Comparison of ENCODE assay signal across 11 cellular contexts in the genomic region with DNA sequence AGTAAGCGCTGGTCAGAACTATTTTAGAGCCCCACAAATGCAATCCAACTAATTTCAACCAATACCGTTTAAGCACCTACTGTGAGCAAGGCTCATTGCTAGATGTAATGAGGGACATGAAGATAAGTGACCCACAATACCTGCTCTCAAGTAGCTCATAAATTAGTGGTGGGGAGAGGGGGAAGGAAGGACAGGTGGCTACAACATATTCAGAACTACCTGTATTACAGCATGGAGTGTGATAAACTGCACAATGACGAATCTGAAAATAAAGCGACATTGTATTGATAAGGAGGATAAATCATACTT.
"Had no signal": no experiment of that assay in that cellular context is flagged by ENCODE, and none has a peak within 500 bp of the region (broad histone marks: within the 10 kb centered on the region; RNA-seq: fewer than 3 reads in every experiment).

No MANE protein-coding gene starts in this region.

- H3K4me3 ChIP-seq: colonic mucosa had no signal

- ATAC-seq: stimulated activated naive B cell treated with anti-CD40 and anti-IgM and Interleukin-4, amounts not matched to agents 10 μg/mL and 1 μg/mL and 100 μg/mL, for 72 hours had no signal

- H3K4me3 Mint-ChIP-seq: activated naive CD4-positive, alpha-beta T cell treated with anti-CD3 and anti-CD28 coated beads for 36 hours; activated T-helper 1 cell treated with anti-CD3 and anti-CD28 coated beads, Interleukin-12 subunit alpha, Interleukin-12 subunit beta, Interleukin-2, Interleukin-4 antibody, amounts not matched to agents 30 ng/mL and 10 ng/mL and 1 ng/mL, durations not matched to agents 14 hours and 24 hours and 36 hours; neural crest cell; stimulated activated naive B cell treated with anti-CD40 and anti-IgM and Interleukin-4, amounts not matched to agents 10 μg/mL and 1 μg/mL and 100 μg/mL, for 72 hours; WTC11 had no signal

- H3K27me3 Mint-ChIP-seq: stimulated activated naive B cell treated with anti-CD40 and anti-IgM and Interleukin-4, amounts not matched to agents 10 μg/mL and 1 μg/mL and 100 μg/mL, for 72 hours had no signal

- H3K36me3 Mint-ChIP-seq: stimulated activated naive B cell treated with anti-CD40 and anti-IgM and Interleukin-4, amounts not matched to agents 10 μg/mL and 1 μg/mL and 100 μg/mL, for 72 hours; WTC11 had no signal

- H3K4me1 Mint-ChIP-seq: stimulated activated naive B cell treated with anti-CD40 and anti-IgM and Interleukin-4, amounts not matched to agents 10 μg/mL and 1 μg/mL and 100 μg/mL, for 72 hours had no signal

- H3K4me1 ChIP-seq: colonic mucosa had no signal

- H3K9me3 Mint-ChIP-seq: activated naive CD4-positive, alpha-beta T cell treated with anti-CD3 and anti-CD28 coated beads for 36 hours; activated T-helper 1 cell treated with anti-CD3 and anti-CD28 coated beads, Interleukin-12 subunit alpha, Interleukin-12 subunit beta, Interleukin-2, Interleukin-4 antibody, amounts not matched to agents 30 ng/mL and 10 ng/mL and 1 ng/mL, durations not matched to agents 14 hours and 24 hours and 36 hours; neural crest cell; stimulated activated naive B cell treated with anti-CD40 and anti-IgM and Interleukin-4, amounts not matched to agents 10 μg/mL and 1 μg/mL and 100 μg/mL, for 72 hours; WTC11 had no signal

- H3K9me3 ChIP-seq: colonic mucosa, gastroesophageal sphincter, transverse colon had no signal

- H3K36me3 ChIP-seq: colonic mucosa, gastroesophageal sphincter, transverse colon had no signal

- DNase-seq: activated CD4-positive, alpha-beta T cell treated with anti-CD3 and anti-CD28 coated beads for 48 hours; activated naive CD4-positive, alpha-beta T cell treated with anti-CD3 and anti-CD28 coated beads for 36 hours; colonic mucosa; left ventricle myocardium superior; stimulated activated CD4-positive, alpha-beta T cell treated with anti-CD3 and anti-CD28 coated beads, Interleukin-2, amount 100 ng/mL, for 24 hours; stimulated activated naive B cell treated with anti-CD40 and anti-IgM and Interleukin-4, amounts not matched to agents 10 μg/mL and 1 μg/mL and 100 μg/mL, for 72 hours; transverse colon had no signal

- H3K27ac Mint-ChIP-seq: activated naive CD4-positive, alpha-beta T cell treated with anti-CD3 and anti-CD28 coated beads for 36 hours; activated T-helper 1 cell treated with anti-CD3 and anti-CD28 coated beads, Interleukin-12 subunit alpha, Interleukin-12 subunit beta, Interleukin-2, Interleukin-4 antibody, amounts not matched to agents 30 ng/mL and 10 ng/mL and 1 ng/mL, durations not matched to agents 14 hours and 24 hours and 36 hours; stimulated activated naive B cell treated with anti-CD40 and anti-IgM and Interleukin-4, amounts not matched to agents 10 μg/mL and 1 μg/mL and 100 μg/mL, for 72 hours; WTC11 had no signal

- H3K27me3 ChIP-seq: colonic mucosa, gastroesophageal sphincter, transverse colon had no signal

- H3K27ac ChIP-seq: colonic mucosa, gastroesophageal sphincter, transverse colon had no signal
